ENCODE assay signal across 8 cellular contexts in genomic region chr10:80497187-80498038, GRCh38. TPM values are rescaled to one million over a fixed set of nuclear protein-coding genes. Genes with fewer than 3 reads are reported as not detected.
DNase-seq lines count a peak whose midpoint lies in the region; ATAC-seq and TF ChIP-seq lines count a peak whose summit lies in the region.

No MANE protein-coding gene starts in this region.

- H3K4me2 ChIP-seq in mesenchymal stem cell (ENCODE audit: low read length, poor library complexity, severe bottlenecking), result no peak overlapping the region

- peak overlapping the region; percentile 83 for H3K9ac ChIP-seq in mesenchymal stem cell (ENCODE audit: low read length)

- peak overlapping the region; percentile 65 to 99 for H2BK12ac ChIP-seq in mesenchymal stem cell (ENCODE audit: low read length in 2 of 2)

- no peak overlapping the region for H2BK5ac ChIP-seq in mesenchymal stem cell (ENCODE audit: low read depth, low read length, poor library complexity, severe bottlenecking)

- H3K4me1 ChIP-seq in mesenchymal stem cell (ENCODE audit: control insufficient read depth, insufficient read depth, low read depth, low read length) (peaks cover 48% of the 10 kb centered on the region), vagina (peaks cover 98% of the 10 kb centered on the region)

- peak overlapping the region; percentile 89 for H4K91ac ChIP-seq in mesenchymal stem cell (ENCODE audit: low read length)

- H2AK5ac ChIP-seq in mesenchymal stem cell (ENCODE audit: low read length, severe bottlenecking), result peak overlapping the region; percentile 99

- peak overlapping the region; percentile 79 to 82 for H3K18ac ChIP-seq in mesenchymal stem cell (ENCODE audit: low read depth in 1 of 2, low read length in 2 of 2)

- peaks cover 20 to 30% of the 10 kb centered on the region in 2 experiments for H3K36me3 ChIP-seq in mesenchymal stem cell (ENCODE audit: control insufficient read depth in 1 of 2, insufficient read depth in 2 of 2, low read depth in 1 of 2, low read length in 2 of 2)
- no peaks in the 10 kb centered on the region for H3K36me3 ChIP-seq in vagina

- peaks cover 11% of the 10 kb centered on the region for H3K9me3 Mint-ChIP-seq in activated naive CD4-positive, alpha-beta T cell treated with anti-CD3 and anti-CD28 coated beads, Interleukin-2, amount 10 ng/mL, durations not matched to agents 7 days and 5 days

- peak overlapping the region; percentile 24 for H3K27ac ChIP-seq in cingulate gyrus (ENCODE audit: low read depth, low read length)
- peak overlapping the region; percentile 81 for H3K27ac ChIP-seq in mesenchymal stem cell (ENCODE audit: low read length, poor library complexity, severe bottlenecking)
- H3K27ac ChIP-seq in vagina, result peak overlapping the region; percentile 91

- peak overlapping the region; percentile 95 for H2BK15ac ChIP-seq in mesenchymal stem cell (ENCODE audit: low read depth, poor library complexity, severe bottlenecking)

- H3K79me1 ChIP-seq in mesenchymal stem cell (replicated peaks; ENCODE audit: low read length, poor library complexity, severe bottlenecking), result no peaks in the 10 kb centered on the region

- no peaks in the 10 kb centered on the region for H3K9me3 ChIP-seq in mesenchymal stem cell (ENCODE audit: control insufficient read depth, low read length)
- H3K9me3 ChIP-seq in vagina, result no peaks in the 10 kb centered on the region

- WGBS in mesenchymal stem cell, result 75% methylated on average over 7 of the region's 7 CpGs

- H4K8ac ChIP-seq in mesenchymal stem cell (ENCODE audit: low read length), result peak overlapping the region; percentile 51

- no peak overlapping the region for H3K23ac ChIP-seq in mesenchymal stem cell (ENCODE audit: low read length in 2 of 2)

- no peak overlapping the region for H3K14ac ChIP-seq in mesenchymal stem cell (ENCODE audit: low read length in 2 of 2)

- peak overlapping the region; percentile 74 for H2BK120ac ChIP-seq in mesenchymal stem cell (ENCODE audit: low read depth, low read length)

- peak; percentile 46 for DNase-seq in activated naive CD4-positive, alpha-beta T cell treated with anti-CD3 and anti-CD28 coated beads, Interleukin-2, amount 10 ng/mL, durations not matched to agents 7 days and 5 days
- DNase-seq in activated naive CD4-positive, alpha-beta T cell treated with anti-CD3 and anti-CD28 coated beads, Interleukin-2, amount 50 U/mL, for 16 hours, result no peak
- DNase-seq in mesenchymal stem cell (no peak), vagina (ENCODE audit: extremely low spot score in 2 of 2) (no peak), GM03348 (ENCODE audit: low spot score) (no peak)

- peak overlapping the region in 1 of 2 experiments; percentile 52 for H3K4me3 ChIP-seq in mesenchymal stem cell (ENCODE audit: insufficient read depth in 1 of 2, low read depth in 1 of 2, low read length in 2 of 2)
- H3K4me3 ChIP-seq in vagina, result no peak overlapping the region

- peak overlapping the region; percentile 94 for H3K27ac Mint-ChIP-seq in activated naive CD4-positive, alpha-beta T cell treated with anti-CD3 and anti-CD28 coated beads, Interleukin-2, amount 10 ng/mL, durations not matched to agents 7 days and 5 days

- H3K4me1 Mint-ChIP-seq in activated naive CD4-positive, alpha-beta T cell treated with anti-CD3 and anti-CD28 coated beads, Interleukin-2, amount 10 ng/mL, durations not matched to agents 7 days and 5 days, result peaks cover 98% of the 10 kb centered on the region

- intact Hi-C loops in vagina (cut with DNase I), result loop anchor here (5.0 kb wide), 1 partner anchor 35 kb away; no protein-coding TSS in a partner anchor

- no peak for TF ChIP-seq CTCF in vagina (IDR thresholded peaks at IDR 0.05)

- H3K4ac ChIP-seq in mesenchymal stem cell (ENCODE audit: low read depth in 1 of 2, low read length in 2 of 2), result peak overlapping the region; percentile 88 to 94

- H3K27me3 Mint-ChIP-seq in activated naive CD4-positive, alpha-beta T cell treated with anti-CD3 and anti-CD28 coated beads, Interleukin-2, amount 10 ng/mL, durations not matched to agents 7 days and 5 days, result no peaks in the 10 kb centered on the region

- H3K27me3 ChIP-seq in mesenchymal stem cell (ENCODE audit: control insufficient read depth in 1 of 2, insufficient read depth in 1 of 2, low read length in 2 of 2), result no peaks in the 10 kb centered on the region
- no peaks in the 10 kb centered on the region for H3K27me3 ChIP-seq in vagina

- peaks cover 82% of the 10 kb centered on the region for H3K36me3 Mint-ChIP-seq in activated naive CD4-positive, alpha-beta T cell treated with anti-CD3 and anti-CD28 coated beads, Interleukin-2, amount 10 ng/mL, durations not matched to agents 7 days and 5 days

- no peak for TF ChIP-seq POLR2A in vagina (IDR thresholded peaks at IDR 0.05)

- H2AFZ ChIP-seq in mesenchymal stem cell (ENCODE audit: low read depth, low read length), result no peak overlapping the region

- peak overlapping the region; percentile 31 for H3K4me3 Mint-ChIP-seq in activated naive CD4-positive, alpha-beta T cell treated with anti-CD3 and anti-CD28 coated beads, Interleukin-2, amount 10 ng/mL, durations not matched to agents 7 days and 5 days

- CTCF ChIA-PET in activated naive CD4-positive, alpha-beta T cell treated with anti-CD3 and anti-CD28 coated beads, Interleukin-2, amount 10 ng/mL, durations not matched to agents 7 days and 5 days (lab: Charles Lee), result interaction anchor here (1.9 to 21.2 kb wide), 3 partner anchors 8 to 38 kb away, joined by 15 to 986 read pairs (median 36); partner anchors contain the start of gene TSPAN14

- ATAC-seq in HG02938 (IDR thresholded peaks at IDR 0.05; ENCODE audit: unreplicated experiment) (no peak), HG02571 (IDR thresholded peaks at IDR 0.05; ENCODE audit: unreplicated experiment) (no peak)

RNA-seq across cellular contexts. Expression of gene SH2D4B, which starts 40.3 kb away (rescaled TPM):
- polyA plus RNA-seq in mesenchymal stem cell (2013, experiment 1 of 2), result not detected
- 0.01 TPM for polyA plus RNA-seq in mesenchymal stem cell (2013, experiment 2 of 2)
- not detected for total RNA-seq in vagina

RNA-seq across cellular contexts. Expression of gene TSPAN14, which starts 43.3 kb away (rescaled TPM):
- polyA plus RNA-seq in mesenchymal stem cell (2013, experiment 1 of 2), result 42.9 TPM
- 44.5 TPM for polyA plus RNA-seq in mesenchymal stem cell (2013, experiment 2 of 2)
- 98.0 TPM for total RNA-seq in vagina

Comparison
In these comparisons a context has a peak if more than half of its experiments do, and no peak if none do; other contexts are left out.
1. H3K27ac ChIP-seq: peak in every context shown above with its lines; median percentile 91 in vagina; 81 in mesenchymal stem cell; 24 in cingulate gyrus.